9 cellular contexts compared by ENCODE assay signal in the genomic region with DNA sequence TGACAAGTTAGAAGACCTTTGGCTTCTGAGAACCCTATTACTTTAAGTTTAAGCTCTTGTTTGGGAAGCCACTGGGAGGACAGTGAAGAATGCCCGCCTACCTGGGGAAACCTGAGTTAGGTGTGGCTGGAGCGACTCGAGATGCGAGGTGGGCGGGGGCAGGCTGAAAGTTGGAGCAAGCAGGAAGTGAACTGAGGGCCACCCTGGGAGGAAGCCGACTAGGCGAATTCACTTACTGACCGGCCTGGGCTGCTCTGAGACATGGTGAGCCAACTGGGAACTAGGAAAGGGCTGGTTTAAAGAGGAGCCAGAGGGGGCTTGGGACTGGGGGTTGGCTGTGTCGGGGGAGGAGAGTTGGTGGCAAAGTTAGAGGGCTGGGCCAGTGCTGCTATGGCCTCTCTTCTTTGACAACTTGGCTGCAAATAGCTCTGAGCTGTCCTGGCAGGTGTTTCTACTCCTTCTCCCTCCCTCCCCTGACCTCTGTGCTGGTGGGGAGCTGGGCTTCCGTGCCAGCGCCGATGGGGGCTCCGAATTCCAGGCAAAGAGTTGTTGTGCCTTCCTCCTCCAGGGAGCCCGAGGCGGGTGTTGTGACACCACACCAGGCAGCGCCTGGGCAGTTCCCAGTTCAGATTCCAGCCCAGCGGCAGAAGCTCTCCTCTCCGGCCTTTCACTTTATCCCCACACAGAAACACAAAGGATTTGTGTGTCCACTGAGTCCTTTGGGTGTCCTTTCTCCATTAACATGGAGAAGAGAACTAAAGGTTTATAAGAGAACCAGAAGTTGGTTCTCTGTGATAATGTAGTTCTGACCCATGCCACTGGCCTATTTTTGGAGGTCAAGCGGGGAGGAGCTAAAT. TPM values are rescaled to one million over a fixed set of nuclear protein-coding genes. Genes with fewer than 3 reads are reported as not detected.
DNase-seq lines count a peak whose midpoint lies in the region; ATAC-seq, FAIRE-seq and TF ChIP-seq lines count a peak whose summit lies in the region.
"Had no signal": no experiment of that assay in that cellular context is flagged by ENCODE, and none has a peak within 500 bp of the region (broad histone marks: within the 10 kb centered on the region; RNA-seq: fewer than 3 reads in every experiment).

A gene (plus strand): TSS at position 201 of the 857 bp plus-strand sequence. CDS start 61 bp downstream, at position 262.

- H3K27ac ChIP-seq in BLaER1 treated with 17β-estradiol and CSF1 and Interleukin-3, amounts not matched to agents 10 nM and 100 nM = peak within 1 kb of the TSS; percentile 86 to 96 (median 89)
- H3K27ac ChIP-seq in duodenal mucosa (ENCODE audit: low read depth, low read length) = peak within 1 kb of the TSS; percentile 84

- H3K36me3 ChIP-seq in BLaER1 treated with 17β-estradiol and CSF1 and Interleukin-3, amounts not matched to agents 10 nM and 100 nM = peaks cover 0 to 14% (median 0%) of the 10 kb centered on the region in 11 experiments; a peak in 6 of 22 replicates
- peaks cover 6 to 15% of the 10 kb centered on the region in 2 donors for H3K36me3 ChIP-seq in duodenal mucosa (ENCODE audit: control insufficient read depth in 1 of 2, insufficient read depth in 2 of 2, low read length in 2 of 2)

- H3K27me3 ChIP-seq in BLaER1 treated with 17β-estradiol and CSF1 and Interleukin-3, amounts not matched to agents 10 nM and 100 nM = no peaks in the 10 kb centered on the region
- no peaks in the 10 kb centered on the region for H3K27me3 ChIP-seq in duodenal mucosa (ENCODE audit: control insufficient read depth in 1 of 2, insufficient read depth in 2 of 2, low read length in 2 of 2)

- H3K4me3 ChIP-seq in BLaER1 treated with 17β-estradiol and CSF1 and Interleukin-3, amounts not matched to agents 10 nM and 100 nM = peak within 1 kb of the TSS; percentile 31 to 63 (median 52); a peak in 19 of 20 replicates
- H3K4me3 ChIP-seq in duodenal mucosa (ENCODE audit: low read depth in 1 of 2, low read length in 2 of 2) = peak within 1 kb of the TSS; percentile 92 to 94

- DNase-seq in KG1 (lab: John Stamatoyannopoulos, UW) (peak; percentile 73), mucosa of gallbladder (ENCODE audit: low spot score) (peak; percentile 83), D721Med (ENCODE audit: insufficient read length, low spot score) (no peak)
- DNase-seq in stimulated activated naive CD8-positive, alpha-beta T cell treated with anti-CD3 and anti-CD28 coated beads, Interleukin-15, Interleukin-2, amounts not matched to agents 100 U/mL and 50 U/mL, for 24 hours = peak; percentile 74

- H3K4me2 ChIP-seq in BLaER1 treated with 17β-estradiol and CSF1 and Interleukin-3, amounts not matched to agents 10 nM and 100 nM = peak within 1 kb of the TSS; percentile 88 to 100 (median 94)

- H3K4me1 ChIP-seq in BLaER1 treated with 17β-estradiol and CSF1 and Interleukin-3, amounts not matched to agents 10 nM and 100 nM = peaks cover 58 to 67% (median 65%) of the 10 kb centered on the region in 10 experiments
- H3K4me1 ChIP-seq in duodenal mucosa (ENCODE audit: control insufficient read depth in 1 of 2, insufficient read depth in 2 of 2, low read length in 2 of 2) = peaks cover 23 to 26% of the 10 kb centered on the region in 2 donors

- no peaks in the 10 kb centered on the region for H4K20me1 ChIP-seq in BLaER1 treated with 17β-estradiol and CSF1 and Interleukin-3, amounts not matched to agents 10 nM and 100 nM

- H3K9me3 ChIP-seq in BLaER1 treated with 17β-estradiol and CSF1 and Interleukin-3, amounts not matched to agents 10 nM and 100 nM (replicated peaks in 1 of 11) = no peaks in the 10 kb centered on the region
- H3K9me3 ChIP-seq in duodenal mucosa (ENCODE audit: control insufficient read depth in 1 of 2, low read length in 2 of 2) = no peaks in the 10 kb centered on the region

- TF ChIP-seq CTCF in D721Med (IDR thresholded peaks at IDR 0.05; ENCODE audit: insufficient read depth, missing control alignments) = no peak

- H3K9ac ChIP-seq in BLaER1 treated with 17β-estradiol and CSF1 and Interleukin-3, amounts not matched to agents 10 nM and 100 nM = peak within 1 kb of the TSS; percentile 68 to 91 (median 78)
- peak within 1 kb of the TSS; percentile 89 to 92 for H3K9ac ChIP-seq in duodenal mucosa (ENCODE audit: low read depth in 1 of 2, low read length in 2 of 2)

- peak; percentile 66 for ATAC-seq in GM19438 (IDR thresholded peaks at IDR 0.05; ENCODE audit: low read depth, unreplicated experiment)
- ATAC-seq in activated CD4-positive, CD25-positive, alpha-beta regulatory T cell treated with anti-CD3 and anti-CD28 coated beads, Interleukin-2, amount 50 U/mL, for 24 hours = peak; percentile 78 to 83
- ATAC-seq in stimulated activated naive CD8-positive, alpha-beta T cell treated with anti-CD3 and anti-CD28 coated beads, Interleukin-15, Interleukin-2, amounts not matched to agents 100 U/mL and 50 U/mL, for 24 hours = peak; percentile 77

- no peak for FAIRE-seq in D721Med (lab: Jason Lieb, UNC)
- FAIRE-seq: G401.6 had no signal

RNA-seq across cellular contexts. Expression of the gene that starts here (rescaled TPM):
- 178 TPM for total RNA-seq in mucosa of gallbladder
